ENCODE assay signal across 3 cellular contexts in genomic region chr6:24678792-24679352, GRCh38. TPM values are rescaled to one million over a fixed set of nuclear protein-coding genes. Genes with fewer than 3 reads are reported as not detected.
"Had no signal": no experiment of that assay in that cellular context is flagged by ENCODE, and none has a peak within 500 bp of the region (broad histone marks: within the 10 kb centered on the region; RNA-seq: fewer than 3 reads in every experiment).

No MANE protein-coding gene starts in this region.

RNA-seq across cellular contexts. Expression of gene KIAA0319, which starts 32.9 kb away (rescaled TPM):
- total RNA-seq: activated CD4-positive, alpha-beta T cell treated with anti-CD3 and anti-CD28 coated beads, Interleukin-2, amount 10 ng/mL, durations not matched to agents 24 days and 14 days; T-helper 1 cell treated with Interleukin-12 subunit alpha and Interleukin-12 subunit beta and Interleukin-4 antibody, amounts not matched to agents 30 ng/mL and 1 ng/mL, for 36 hours; T-helper 2 cell treated with Interferon-gamma antibody and Interleukin-4, amounts not matched to agents 100 ng/mL and 5 ng/mL, for 36 hours had no signal
